1 cellular context compared by ENCODE assay signal in genomic region chr19:13190781-13191540, GRCh38.
TF ChIP-seq lines count a peak whose summit lies in the region.

No MANE protein-coding gene starts in this region.

TF ChIP-seq in HepG2, 621 proteins besides CTCF, POLR2A, EP300 and RAD21 (continued from another document and continues in another):
- TF ChIP-seq, protein P1, sequence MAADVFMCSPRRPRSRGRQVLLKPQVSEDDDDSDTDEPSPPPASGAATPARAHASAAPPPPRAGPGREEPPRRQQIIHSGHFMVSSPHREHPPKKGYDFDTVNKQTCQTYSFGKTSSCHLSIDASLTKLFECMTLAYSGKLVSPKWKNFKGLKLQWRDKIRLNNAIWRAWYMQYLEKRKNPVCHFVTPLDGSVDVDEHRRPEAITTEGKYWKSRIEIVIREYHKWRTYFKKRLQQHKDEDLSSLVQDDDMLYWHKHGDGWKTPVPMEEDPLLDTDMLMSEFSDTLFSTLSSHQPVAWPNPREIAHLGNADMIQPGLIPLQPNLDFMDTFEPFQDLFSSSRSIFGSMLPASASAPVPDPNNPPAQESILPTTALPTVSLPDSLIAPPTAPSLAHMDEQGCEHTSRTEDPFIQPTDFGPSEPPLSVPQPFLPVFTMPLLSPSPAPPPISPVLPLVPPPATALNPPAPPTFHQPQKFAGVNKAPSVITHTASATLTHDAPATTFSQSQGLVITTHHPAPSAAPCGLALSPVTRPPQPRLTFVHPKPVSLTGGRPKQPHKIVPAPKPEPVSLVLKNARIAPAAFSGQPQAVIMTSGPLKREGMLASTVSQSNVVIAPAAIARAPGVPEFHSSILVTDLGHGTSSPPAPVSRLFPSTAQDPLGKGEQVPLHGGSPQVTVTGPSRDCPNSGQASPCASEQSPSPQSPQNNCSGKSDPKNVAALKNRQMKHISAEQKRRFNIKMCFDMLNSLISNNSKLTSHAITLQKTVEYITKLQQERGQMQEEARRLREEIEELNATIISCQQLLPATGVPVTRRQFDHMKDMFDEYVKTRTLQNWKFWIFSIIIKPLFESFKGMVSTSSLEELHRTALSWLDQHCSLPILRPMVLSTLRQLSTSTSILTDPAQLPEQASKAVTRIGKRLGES (CRISPR knock-in tag; IDR thresholded peaks at IDR 0.05; ENCODE audit: borderline replicate concordance), result no peak
- no peak for TF ChIP-seq ZNF260 (CRISPR knock-in tag; IDR thresholded peaks at IDR 0.05; ENCODE audit: borderline replicate concordance, low read depth)
- no peak for TF ChIP-seq ZFP82 (CRISPR knock-in tag; IDR thresholded peaks at IDR 0.05; ENCODE audit: borderline replicate concordance)
- TF ChIP-seq KIAA2018 (CRISPR knock-in tag; IDR thresholded peaks at IDR 0.05; ENCODE audit: borderline replicate concordance), result no peak
- no peak for TF ChIP-seq KDM6A (CRISPR knock-in tag; IDR thresholded peaks at IDR 0.05; ENCODE audit: low read depth)
- TF ChIP-seq REXO4 (CRISPR knock-in tag; IDR thresholded peaks at IDR 0.05; ENCODE audit: borderline replicate concordance), result no peak
- no peak for TF ChIP-seq FOSL1 (CRISPR knock-in tag; IDR thresholded peaks at IDR 0.05; ENCODE audit: borderline replicate concordance)
- peak; percentile 25; the same call in 1 of the 2 replicates for TF ChIP-seq ZNF350 (CRISPR knock-in tag; IDR thresholded peaks at IDR 0.05; ENCODE audit: borderline replicate concordance, low read depth)
- no peak for TF ChIP-seq CHD2 (IDR thresholded peaks at IDR 0.05; ENCODE audit: low read depth, low read length)
- TF ChIP-seq ZZZ3 (CRISPR knock-in tag; IDR thresholded peaks at IDR 0.05; ENCODE audit: borderline replicate concordance), result no peak
- no peak for TF ChIP-seq ZNF629 (CRISPR knock-in tag; conservative IDR thresholded peaks at IDR 0.05)
- no peak for TF ChIP-seq NFKB2 (CRISPR knock-in tag; IDR thresholded peaks at IDR 0.05; ENCODE audit: borderline replicate concordance)
- no peak for TF ChIP-seq CENPX (CRISPR knock-in tag; IDR thresholded peaks at IDR 0.05)
- no peak for TF ChIP-seq ARID5B (CRISPR knock-in tag; IDR thresholded peaks at IDR 0.05)
- no peak for TF ChIP-seq PHF21A (CRISPR knock-in tag; IDR thresholded peaks at IDR 0.05)
- no peak for TF ChIP-seq MTF1 (CRISPR knock-in tag; IDR thresholded peaks at IDR 0.05)
- TF ChIP-seq RBM39 (IDR thresholded peaks at IDR 0.05; ENCODE audit: low read depth, low read length, poor library complexity, severe bottlenecking), result peak; percentile 34
- no peak for TF ChIP-seq ZBTB8A (CRISPR knock-in tag; IDR thresholded peaks at IDR 0.05; ENCODE audit: borderline replicate concordance, low read depth)
- no peak for TF ChIP-seq FOXJ3 (CRISPR knock-in tag; IDR thresholded peaks at IDR 0.05; ENCODE audit: borderline replicate concordance)
- TF ChIP-seq ZNF136 (CRISPR knock-in tag; IDR thresholded peaks at IDR 0.05; ENCODE audit: low read depth), result no peak
- TF ChIP-seq FIP1L1 (IDR thresholded peaks at IDR 0.05; ENCODE audit: borderline replicate concordance, insufficient read depth, low read depth, low read length), result no peak
- TF ChIP-seq HOXA7 (CRISPR knock-in tag; IDR thresholded peaks at IDR 0.05), result no peak
- TF ChIP-seq RERE (CRISPR knock-in tag; IDR thresholded peaks at IDR 0.05; ENCODE audit: low read depth), result no peak
- no peak for TF ChIP-seq NCOA5 (CRISPR knock-in tag; IDR thresholded peaks at IDR 0.05)
- TF ChIP-seq RCOR2 (CRISPR knock-in tag; IDR thresholded peaks at IDR 0.05), result peak; percentile 43; the same call in 1 of the 2 replicates
- TF ChIP-seq SMAD9 (CRISPR knock-in tag; IDR thresholded peaks at IDR 0.05), result no peak
- TF ChIP-seq AFF4 (CRISPR knock-in tag; IDR thresholded peaks at IDR 0.05), result no peak
- no peak for TF ChIP-seq NFE2 (CRISPR knock-in tag; IDR thresholded peaks at IDR 0.05)
- no peak; the same call in 1 of the 2 replicates for TF ChIP-seq ZNF652 (CRISPR knock-in tag; IDR thresholded peaks at IDR 0.05; ENCODE audit: borderline replicate concordance, low read depth)
- TF ChIP-seq BORCS8-MEF2B (CRISPR knock-in tag; IDR thresholded peaks at IDR 0.05), result no peak
